In genomic region chr9:21802418-21803000, GRCh38 we compare ENCODE assay signal across 8 cellular contexts. TPM values are rescaled to one million over a fixed set of nuclear protein-coding genes. Genes with fewer than 3 reads are reported as not detected.
DNase-seq lines count a peak whose midpoint lies in the region; ATAC-seq lines count a peak whose summit lies in the region.

Gene MTAP, plus strand, starts transcription at chr9:21802636. Its CDS starts 113 bp downstream, at chr9:21802749.

- H3K4me3 ChIP-seq in GM08714 (ENCODE audit: low read length), result peak within 1 kb of the TSS; percentile 93
- H3K4me3 ChIP-seq in right cardiac atrium (ENCODE audit: low read length), result peak within 1 kb of the TSS; percentile 81
- peak within 1 kb of the TSS; percentile 86 for H3K4me3 ChIP-seq in urinary bladder (ENCODE audit: low read depth, low read length)

- no peaks in the 10 kb centered on the region for H3K4me1 ChIP-seq in right cardiac atrium (ENCODE audit: control insufficient read depth, insufficient read depth, low read length)
- H3K4me1 ChIP-seq in urinary bladder (ENCODE audit: insufficient read depth), result no peaks in the 10 kb centered on the region

- intact Hi-C loops in right cardiac atrium (cut with DNase I), result loop anchor here in 3 of 4 donors (10.0 kb wide), 2 partner anchors 202 to 468 kb away; partner anchors contain the start of genes CDKN2B (in 2 of the 3) and KLHL9 (in 1 of the 3)

- no peaks in the 10 kb centered on the region for H3K27me3 ChIP-seq in right cardiac atrium (ENCODE audit: control insufficient read depth, insufficient read depth)

- H3K9me3 ChIP-seq in right cardiac atrium (ENCODE audit: control insufficient read depth, low read length), result no peaks in the 10 kb centered on the region

- no peaks in the 10 kb centered on the region for H3K36me3 ChIP-seq in urinary bladder (ENCODE audit: insufficient read depth)

- ATAC-seq in HG02571 (IDR thresholded peaks at IDR 0.05; ENCODE audit: unreplicated experiment), result peak; percentile 92
- ATAC-seq in right cardiac atrium, result peak; percentile 99

- under 1% methylated on average over 48 of the region's 48 CpGs for WGBS in right cardiac atrium
- WGBS in urinary bladder, result under 1% methylated on average over 46 of the region's 48 CpGs

- DNase-seq in NCI-H1048 (lab: John Stamatoyannopoulos, UW) (peak; percentile 88), T follicular helper cell (ENCODE audit: low read depth) (peak; percentile 56), amygdala (lab: John Stamatoyannopoulos, UW) (peak in 55 of 56 donors; percentile 36 to 93 (median 83)), right cardiac atrium (peak; percentile 94 to 97 (median 96)), pulmonary artery endothelial cell (ENCODE audit: low read depth, low spot score) (peak; percentile 89)

- H3K27ac ChIP-seq in right cardiac atrium (ENCODE audit: low read length) (peak within 1 kb of the TSS; percentile 72), urinary bladder (ENCODE audit: low read depth) (peak within 1 kb of the TSS; percentile 92)

RNA-seq across cellular contexts. Expression of gene MTAP, which starts in this region (rescaled TPM):
- 10 to 100 TPM; 20.8 to 22.3 (median 22.2) TPM for total RNA-seq in right cardiac atrium
- polyA plus RNA-seq in right cardiac atrium, result 7.4 TPM
- total RNA-seq in pulmonary artery endothelial cell, result 32.2 and 55.8 TPM in 2 replicates
- total RNA-seq in urinary bladder, result 35.3 TPM
- 15.2 TPM for polyA plus RNA-seq in urinary bladder

Comparison
In these comparisons a context has a peak if more than half of its experiments do, and no peak if none do; other contexts are left out.
1. Peak in every context shown above with its lines: DNase-seq, ATAC-seq, H3K4me3 ChIP-seq and H3K27ac ChIP-seq.